14 cellular contexts compared by ENCODE assay signal in the genomic region with DNA sequence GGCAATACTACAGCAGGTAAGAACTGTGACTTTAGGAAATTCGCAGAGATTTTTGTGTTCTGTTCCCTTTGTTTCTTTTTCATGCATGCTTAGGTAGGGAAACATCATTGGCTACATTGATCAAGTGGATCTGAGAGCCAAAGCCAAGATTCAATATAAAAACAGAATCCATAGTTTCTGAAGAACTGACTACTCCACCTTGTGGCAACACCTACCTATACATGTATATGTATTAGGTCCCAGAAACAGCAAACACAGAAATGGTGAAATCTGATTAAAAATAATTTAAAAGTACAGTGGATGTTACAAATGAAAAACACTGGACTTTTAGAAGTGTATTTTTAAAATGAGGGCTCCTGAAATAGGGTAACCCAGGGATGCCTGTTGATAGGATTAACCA.
DNase-seq lines count a peak whose midpoint lies in the region; FAIRE-seq and TF ChIP-seq lines count a peak whose summit lies in the region.
"Had no signal": no experiment of that assay in that cellular context is flagged by ENCODE, and none has a peak within 500 bp of the region (broad histone marks: within the 10 kb centered on the region; RNA-seq: fewer than 3 reads in every experiment).

No MANE protein-coding gene starts in this region.

- no peak overlapping the region for H3K27ac Mint-ChIP-seq in mesothelial cell of epicardium
- H3K27ac Mint-ChIP-seq: activated naive CD4-positive, alpha-beta T cell treated with anti-CD3 and anti-CD28 coated beads for 36 hours; B cell; stimulated activated effector memory CD8-positive, alpha-beta T cell treated with anti-CD3 and anti-CD28 coated beads, Interleukin-12 subunit alpha, Interleukin-12 subunit beta, amount 100 ng/mL, for 72 hours; WTC11 had no signal

- H3K9me3 Mint-ChIP-seq in mesothelial cell of epicardium = peaks cover 30% of the 10 kb centered on the region
- H3K9me3 Mint-ChIP-seq: stimulated activated effector memory CD8-positive, alpha-beta T cell treated with anti-CD3 and anti-CD28 coated beads, Interleukin-12 subunit alpha, Interleukin-12 subunit beta, amount 100 ng/mL, for 72 hours had no signal

- no peaks in the 10 kb centered on the region for H3K27me3 Mint-ChIP-seq in mesothelial cell of epicardium (ENCODE audit: low read depth)
- H3K27me3 Mint-ChIP-seq: B cell had no signal

- FAIRE-seq in colon (lab: Jason Lieb, UNC) (peak; percentile 31), frontal cortex (lab: Jason Lieb, UNC) (no peak)

- H3K4me3 Mint-ChIP-seq in mesothelial cell of epicardium = no peak overlapping the region
- H3K4me3 Mint-ChIP-seq: activated naive CD4-positive, alpha-beta T cell treated with anti-CD3 and anti-CD28 coated beads for 36 hours; B cell; stimulated activated effector memory CD8-positive, alpha-beta T cell treated with anti-CD3 and anti-CD28 coated beads, Interleukin-12 subunit alpha, Interleukin-12 subunit beta, amount 100 ng/mL, for 72 hours; WTC11 had no signal

- no peaks in the 10 kb centered on the region for H3K4me1 Mint-ChIP-seq in mesothelial cell of epicardium
- H3K4me1 Mint-ChIP-seq: stimulated activated effector memory CD8-positive, alpha-beta T cell treated with anti-CD3 and anti-CD28 coated beads, Interleukin-12 subunit alpha, Interleukin-12 subunit beta, amount 100 ng/mL, for 72 hours; WTC11 had no signal

- H3K36me3 Mint-ChIP-seq in mesothelial cell of epicardium = no peaks in the 10 kb centered on the region
- H3K36me3 Mint-ChIP-seq: stimulated activated effector memory CD8-positive, alpha-beta T cell treated with anti-CD3 and anti-CD28 coated beads, Interleukin-12 subunit alpha, Interleukin-12 subunit beta, amount 100 ng/mL, for 72 hours had no signal

- in situ Hi-C loops in Caki2 (cut with HindIII; ENCODE audit: low pct_unique_long_range_greater_than_20kb, low sequenced_read_pairs) = no loop called here

- DNase-seq in Caki2 (ENCODE audit: low read depth) (peak; percentile 3), mesothelial cell of epicardium (ENCODE audit: low spot score in 2 of 2, unreplicated experiment in 2 of 2) (no peak), frontal cortex (ENCODE audit: low spot score in 2 of 2) (no peak), NCI-H1694 treated with DMSO at 0.1 percent for 48 hours (lab: John Stamatoyannopoulos, UW) (no peak), 8988T (no peak), NCI-H510A treated with DMSO at 0.1 percent for 48 hours (lab: John Stamatoyannopoulos, UW) (no peak)
- DNase-seq: activated naive CD4-positive, alpha-beta T cell treated with anti-CD3 and anti-CD28 coated beads for 36 hours; GOT3; NCI-H1417 had no signal

- peak; percentile 51; the same call in 1 of the 2 replicates for TF ChIP-seq CTCF in LNCAP (IDR thresholded peaks at IDR 0.05)
- TF ChIP-seq CTCF in mesothelial cell of epicardium (IDR thresholded peaks at IDR 0.05; ENCODE audit: unreplicated experiment) = peak; percentile 19
